Comparison of ENCODE assay signal across 12 cellular contexts in genomic region chr17:18478977-18479595, GRCh38. TPM values are rescaled to one million over a fixed set of nuclear protein-coding genes. Genes with fewer than 3 reads are reported as not detected.
A peak's percentile ranks its signal among the peaks of the same experiment; 100 is the strongest.
DNase-seq lines count a peak whose midpoint lies in the region; ATAC-seq and TF ChIP-seq lines count a peak whose summit lies in the region.
"Not testable (repeated sequence)": the region's sequence is repeated elsewhere in the genome, so short reads cannot be mapped to it uniquely, and the experiment has no call there.
"Had no signal": no experiment of that assay in that cellular context is flagged by ENCODE, and none has a peak within 500 bp of the region (broad histone marks: within the 10 kb centered on the region; RNA-seq: fewer than 3 reads in every experiment).

No MANE protein-coding gene starts in this region.

- not testable (repeated sequence) for TF ChIP-seq POLR2A in adrenal gland (IDR thresholded peaks at IDR 0.05); thyroid gland (IDR thresholded peaks at IDR 0.05)

- not testable (repeated sequence) for H3K36me3 ChIP-seq in adrenal gland (replicated peaks in 1 of 2); thyroid gland

- WGBS in adrenal gland, 4 donors, result 39 to 48% methylated on average over 6 of the region's 10 CpGs; no CpG with 5 or more reads in 2 of the 4 donors
- no CpG with 5 or more reads among the region's 10 CpGs for WGBS in thyroid gland, 2 donors

- TF ChIP-seq CTCF in adrenal gland (IDR thresholded peaks at IDR 0.05); epithelial cell of esophagus (IDR thresholded peaks at IDR 0.05; ENCODE audit: insufficient read depth, low read depth, low read length, missing control alignments); thyroid gland (IDR thresholded peaks at IDR 0.05): not testable (repeated sequence)

- peak; percentile 33 to 74 for ATAC-seq in left cardiac atrium
- peak; percentile 45 for ATAC-seq in left colon

- DNase-seq in G401 (ENCODE audit: low spot score) (peak; percentile 16), adrenal gland (peak in 5 of 7 donors; percentile 4 to 49 (median 32)), epithelial cell of esophagus (ENCODE audit: low read depth) (peak; percentile 14), medulla oblongata (ENCODE audit: extremely low spot score) (peak; percentile 2), renal cortical epithelial cell (ENCODE audit: low read depth) (peak; percentile 1), thyroid gland (peak; percentile 10 to 16)
- not testable (repeated sequence) for DNase-seq in left cardiac atrium, left colon

- in situ Hi-C loops in G401 (cut with HindIII; ENCODE audit: low sequenced_read_pairs), result not testable (repeated sequence)

- H3K27me3 ChIP-seq in adrenal gland, thyroid gland: not testable (repeated sequence)

- H3K27ac ChIP-seq in adrenal gland, thyroid gland: not testable (repeated sequence)

- not testable (repeated sequence) for H3K9me3 ChIP-seq in adrenal gland (replicated peaks in 1 of 3); thyroid gland

- intact Hi-C loops in adrenal gland (cut with DNase I); left cardiac atrium (cut with DNase I); left colon (cut with DNase I, micrococcal nuclease); thyroid gland (cut with DNase I): not testable (repeated sequence)

- H3K4me3 ChIP-seq in adrenal gland; epithelial cell of esophagus (ENCODE audit: low read length); thyroid gland (replicated peaks in 1 of 3): not testable (repeated sequence)

- not testable (repeated sequence) for H3K4me1 ChIP-seq in adrenal gland (replicated peaks in 1 of 2); thyroid gland

RNA-seq across cellular contexts. Expression of gene LGALS9C, which starts 2.5 kb away (rescaled TPM):
- not detected in 2 replicates for total RNA-seq in G401 (2014; rRNA removed; shearing (Covaris generic))
- under 1 TPM in 3 of 8 donors, not detected in 5; 0.15 to 0.81 (median 0.25) TPM for total RNA-seq in adrenal gland
- polyA plus RNA-seq in adrenal gland, result under 1 TPM in 1 of 3 donors, not detected in 2; 0.40 TPM
- not detected for total RNA-seq in left cardiac atrium
- total RNA-seq in left colon, result 10 to 100 TPM; 36.8 to 47.7 TPM
- not detected in 2 replicates for total RNA-seq in renal cortical epithelial cell
- total RNA-seq in thyroid gland, result not detected
- total RNA-seq: A673, H7, HT1080 had no signal
- polyA plus RNA-seq: AG04450 had no signal

Comparison
In these comparisons a context has a peak if more than half of its experiments do, and no peak if none do; other contexts are left out.
1. RNA of gene LGALS9C, which starts 2.5 kb away (total RNA-seq): 36.8 to 47.7 TPM in left colon; not detected in left cardiac atrium, 0.15 to 0.81 TPM in adrenal gland, not detected in G401, not detected in renal cortical epithelial cell and not detected in thyroid gland; every median in the first group is over 10 times any median in the second.